ENCODE assay signal across 17 cellular contexts in genomic region chr13:41985788-41986508, GRCh38. TPM values are rescaled to one million over a fixed set of nuclear protein-coding genes. Genes with fewer than 3 reads are reported as not detected.
A peak's percentile ranks its signal among the peaks of the same experiment; 100 is the strongest.
DNase-seq lines count a peak whose midpoint lies in the region; ATAC-seq, FAIRE-seq and TF ChIP-seq lines count a peak whose summit lies in the region.
"Had no signal": no experiment of that assay in that cellular context is flagged by ENCODE, and none has a peak within 500 bp of the region (broad histone marks: within the 10 kb centered on the region; RNA-seq: fewer than 3 reads in every experiment).

No MANE protein-coding gene starts in this region.

- no peak for TF ChIP-seq CTCF in SK-N-SH (IDR thresholded peaks at IDR 0.05)
- TF ChIP-seq CTCF in fibroblast of villous mesenchyme (IDR thresholded peaks at IDR 0.05; ENCODE audit: insufficient read depth, low read depth, low read length): no peak
- no peak for TF ChIP-seq CTCF in pancreas (IDR thresholded peaks at IDR 0.05)
- TF ChIP-seq CTCF in GM23338 (conservative IDR thresholded peaks at IDR 0.05; ENCODE audit: low read depth in 2 of 2): no peak

- peak overlapping the region; percentile 4 for H3K4me2 ChIP-seq in GM23248 (ENCODE audit: unreplicated experiment)
- peak overlapping the region; percentile 28; the same call in 1 of the 2 replicates for H3K4me2 ChIP-seq in SK-N-SH
- no peak overlapping the region for H3K4me2 ChIP-seq in GM23338

- ATAC-seq in pancreas (no peak), GM23338 (no peak)
- ATAC-seq: natural killer cell treated with Interleukin-12 subunit alpha and Interleukin-12 subunit beta and Interleukin-15 and Interleukin-18, amount 100 ng/mL, for 72 hours; right cardiac atrium; stimulated activated naive CD8-positive, alpha-beta T cell treated with anti-CD3 and anti-CD28 coated beads, Interleukin-15, Interleukin-2, amounts not matched to agents 100 U/mL and 50 U/mL, for 24 hours had no signal

- no peaks in the 10 kb centered on the region for H3K36me3 ChIP-seq in GM23248 (ENCODE audit: low read depth)
- H3K36me3 ChIP-seq in SK-N-SH (replicated peaks in 1 of 2; ENCODE audit: control insufficient read depth in 1 of 2, insufficient read depth in 2 of 2, low read length in 1 of 2): no peaks in the 10 kb centered on the region
- no peaks in the 10 kb centered on the region for H3K36me3 ChIP-seq in pancreas
- H3K36me3 ChIP-seq in GM23338 (ENCODE audit: insufficient read depth): no peaks in the 10 kb centered on the region
- H3K36me3 ChIP-seq: cardiac muscle cell, uterus had no signal

- H3K9ac ChIP-seq in GM23248: no peak overlapping the region
- H3K9ac ChIP-seq in SK-N-SH: no peak overlapping the region

- H3K4me3 Mint-ChIP-seq in GM23338: no peak overlapping the region
- H3K4me3 Mint-ChIP-seq: activated CD4-positive, alpha-beta memory T cell treated with anti-CD3 and anti-CD28 coated beads for 36 hours; CD4-positive, alpha-beta T cell; natural killer cell treated with Interleukin-12 subunit alpha and Interleukin-12 subunit beta and Interleukin-15 and Interleukin-18, amount 100 ng/mL, for 72 hours had no signal

- POLR2A ChIA-PET in SK-N-SH (lab: Yijun Ruan, JAX): no interaction called here

- DNase-seq in AG08396 (ENCODE audit: low spot score) (peak; percentile 19), GM23248 (peak; percentile 46), SK-N-SH (peak; percentile 31), fibroblast of villous mesenchyme (ENCODE audit: low read depth) (peak; percentile 91), pancreas (no peak), GM23338 (ENCODE audit: low spot score) (no peak), DMS114 treated with DMSO at 0.1 percent for 48 hours (lab: John Stamatoyannopoulos, UW; ENCODE audit: unreplicated experiment) (no peak)
- DNase-seq in activated CD4-positive, alpha-beta T cell treated with anti-CD3 and anti-CD28 coated beads for 4 hours: no peak
- DNase-seq: activated CD4-positive, alpha-beta memory T cell treated with anti-CD3 and anti-CD28 coated beads for 36 hours; CD4-positive, alpha-beta T cell; NCI-H446; right cardiac atrium; stimulated activated naive CD8-positive, alpha-beta T cell treated with anti-CD3 and anti-CD28 coated beads, Interleukin-15, Interleukin-2, amounts not matched to agents 100 U/mL and 50 U/mL, for 24 hours; T-helper 9 cell; uterus had no signal

- H3K9me3 ChIP-seq in GM23248 (ENCODE audit: low read depth) (no peaks in the 10 kb centered on the region), SK-N-SH (no peaks in the 10 kb centered on the region), pancreas (no peaks in the 10 kb centered on the region)
- H3K9me3 ChIP-seq: uterus had no signal

- CTCF ChIA-PET in SK-N-SH (lab: Yijun Ruan, JAX): no interaction called here

- H3K4me1 ChIP-seq in GM23248 (ENCODE audit: insufficient read depth) (peaks cover 11% of the 10 kb centered on the region), SK-N-SH (ENCODE audit: control insufficient read depth in 1 of 2, insufficient read depth in 2 of 2, low read depth in 1 of 2, low read length in 1 of 2) (peaks cover 6 to 10% of the 10 kb centered on the region in 2 experiments; a peak in 2 of 4 replicates), pancreas (peaks cover 0 to 3% (median 0%) of the 10 kb centered on the region in 3 donors), GM23338 (ENCODE audit: insufficient read depth) (no peaks in the 10 kb centered on the region)
- H3K4me1 ChIP-seq: uterus had no signal

- H3K36me3 Mint-ChIP-seq in GM23338 (ENCODE audit: low read depth): no peaks in the 10 kb centered on the region
- H3K36me3 Mint-ChIP-seq: activated CD4-positive, alpha-beta memory T cell treated with anti-CD3 and anti-CD28 coated beads for 36 hours; natural killer cell treated with Interleukin-12 subunit alpha and Interleukin-12 subunit beta and Interleukin-15 and Interleukin-18, amount 100 ng/mL, for 72 hours had no signal

- no peaks in the 10 kb centered on the region for H4K20me1 ChIP-seq in GM23248 (ENCODE audit: insufficient read depth)
- no peaks in the 10 kb centered on the region for H4K20me1 ChIP-seq in SK-N-SH (ENCODE audit: insufficient read depth)
- H4K20me1 ChIP-seq in GM23338 (replicated peaks; ENCODE audit: insufficient read depth): no peaks in the 10 kb centered on the region

- WGBS in GM23248 (ENCODE audit: low coverage in 1 of 2, low lambda C conversion rate in 2 of 2, missing lambda C conversion rate in 2 of 2), 2 experiments: 68 to 69% methylated on average over 2 of the region's 2 CpGs
- WGBS in SK-N-SH (ENCODE audit: low lambda C conversion rate): 32% methylated on average over 2 of the region's 2 CpGs
- WGBS in pancreas, 2 donors: 79 to 88% methylated on average over 2 of the region's 2 CpGs

- no peaks in the 10 kb centered on the region for H3K27me3 ChIP-seq in GM23248 (replicated peaks; ENCODE audit: insufficient read depth)
- H3K27me3 ChIP-seq in SK-N-SH (ENCODE audit: insufficient read depth): no peaks in the 10 kb centered on the region
- no peaks in the 10 kb centered on the region for H3K27me3 ChIP-seq in pancreas
- no peaks in the 10 kb centered on the region for H3K27me3 ChIP-seq in GM23338 (ENCODE audit: insufficient read depth)
- H3K27me3 ChIP-seq: cardiac muscle cell, uterus had no signal

- in situ Hi-C loops in GM23248 (cut with MboI): no loop called here

- no peak overlapping the region for H2AFZ ChIP-seq in GM23248
- no peak overlapping the region for H2AFZ ChIP-seq in SK-N-SH (ENCODE audit: low read depth)
- no peak overlapping the region for H2AFZ ChIP-seq in GM23338

- peaks cover 5% of the 10 kb centered on the region for H3K4me1 Mint-ChIP-seq in GM23338

- FAIRE-seq in pancreas (lab: Jason Lieb, UNC): no peak

- TF ChIP-seq RAD21 in SK-N-SH (IDR thresholded peaks at IDR 0.05; ENCODE audit: low read length): no peak

- H3K9me3 Mint-ChIP-seq in GM23338: no peaks in the 10 kb centered on the region
- H3K9me3 Mint-ChIP-seq: activated CD4-positive, alpha-beta memory T cell treated with anti-CD3 and anti-CD28 coated beads for 36 hours; CD4-positive, alpha-beta T cell; natural killer cell treated with Interleukin-12 subunit alpha and Interleukin-12 subunit beta and Interleukin-15 and Interleukin-18, amount 100 ng/mL, for 72 hours had no signal

- H3F3A ChIP-seq in GM23248 (ENCODE audit: insufficient read depth) (peaks cover 17% of the 10 kb centered on the region), SK-N-SH (replicated peaks; ENCODE audit: insufficient read depth) (peaks cover 13% of the 10 kb centered on the region), GM23338 (replicated peaks; ENCODE audit: low read depth) (no peaks in the 10 kb centered on the region)

- intact Hi-C loops in pancreas (cut with DNase I): no loop called here

- H3K27ac Mint-ChIP-seq in GM23338: no peak overlapping the region
- H3K27ac Mint-ChIP-seq: activated CD4-positive, alpha-beta memory T cell treated with anti-CD3 and anti-CD28 coated beads for 36 hours; CD4-positive, alpha-beta T cell; natural killer cell treated with Interleukin-12 subunit alpha and Interleukin-12 subunit beta and Interleukin-15 and Interleukin-18, amount 100 ng/mL, for 72 hours had no signal

- H3K27me3 Mint-ChIP-seq in GM23338 (ENCODE audit: insufficient read depth, low read depth, poor library complexity): peaks cover 1% of the 10 kb centered on the region

- H3K4me3 ChIP-seq in GM23248 (no peak overlapping the region), SK-N-SH (ENCODE audit: low read depth in 2 of 2, low read length in 1 of 2) (no peak overlapping the region), fibroblast of villous mesenchyme (ENCODE audit: low read depth, low read length) (no peak overlapping the region), pancreas (no peak overlapping the region), GM23338 (no peak overlapping the region)
- H3K4me3 ChIP-seq: cardiac muscle cell, uterus had no signal

- H3K27ac ChIP-seq in GM23248 (no peak overlapping the region), SK-N-SH (ENCODE audit: low read depth in 2 of 2, low read length in 1 of 2) (peak overlapping the region in 1 of 2 experiments; percentile 58; a peak in 2 of 4 replicates), pancreas (no peak overlapping the region), GM23338 (ENCODE audit: low read depth) (no peak overlapping the region)
- H3K27ac ChIP-seq: cardiac muscle cell, uterus had no signal

- H3K79me2 ChIP-seq in GM23248 (ENCODE audit: insufficient read depth): no peaks in the 10 kb centered on the region
- no peaks in the 10 kb centered on the region for H3K79me2 ChIP-seq in SK-N-SH (ENCODE audit: insufficient read depth)
- no peaks in the 10 kb centered on the region for H3K79me2 ChIP-seq in GM23338 (replicated peaks; ENCODE audit: insufficient read depth)

- peak; percentile 77 to 91 for TF ChIP-seq EP300 in SK-N-SH (IDR thresholded peaks at IDR 0.05; ENCODE audit: borderline replicate concordance in 1 of 2, low read depth in 1 of 2, low read length in 1 of 2)

- no peaks in the 10 kb centered on the region for H3K9me2 ChIP-seq in GM23248 (ENCODE audit: insufficient read depth)
- H3K9me2 ChIP-seq in SK-N-SH: no peaks in the 10 kb centered on the region
- H3K9me2 ChIP-seq in GM23338 (ENCODE audit: insufficient read depth): peaks cover 10% of the 10 kb centered on the region

TF ChIP-seq in SK-N-SH, 30 proteins besides CTCF, POLR2A, EP300 and RAD21 (continues in another document):
- TF ChIP-seq SIN3A (IDR thresholded peaks at IDR 0.05; ENCODE audit: borderline replicate concordance, low read depth, low read length) (peak; percentile 69; the same call in 1 of the 2 replicates), MEF2A (IDR thresholded peaks at IDR 0.05; ENCODE audit: borderline replicate concordance, low read depth) (peak; percentile 79), RXRA (IDR thresholded peaks at IDR 0.05; ENCODE audit: borderline replicate concordance, low read depth) (peak; percentile 98), GATA2 (CRISPR knock-in tag; IDR thresholded peaks at IDR 0.05) (peak; percentile 53; the same call in 1 of the 2 replicates)

RNA-seq across cellular contexts. Expression of gene VWA8, which starts 25.0 kb away (rescaled TPM):
- total RNA-seq in GM23248 (2014; rRNA removed; shearing (Covaris generic)): 10.1 and 35.5 TPM in 2 replicates
- polyA plus RNA-seq in GM23248 (2016; fragmentation: Nextera tagmentation; extraction: Ambion mirVana): 3.6 and 3.9 TPM in 2 replicates
- polyA plus RNA-seq in SK-N-SH (2012; rRNA removed): 5.5 and 6.3 TPM in 2 replicates
- 7.0 and 7.3 TPM in 2 replicates for polyA plus RNA-seq in SK-N-SH (2012; cell fraction: cytosol; rRNA removed)
- polyA plus RNA-seq in SK-N-SH (2012; cell fraction: nucleus; rRNA removed): 4.5 and 8.9 TPM in 2 replicates
- 20.9 and 33.2 TPM in 2 replicates for total RNA-seq in fibroblast of villous mesenchyme
- 10 to 100 TPM in 4 of 6 donors, 1 to 10 TPM in 2; 7.8 to 15.8 (median 10.3) TPM for total RNA-seq in pancreas
- polyA plus RNA-seq in pancreas: 1 to 10 TPM; 3.3 to 4.5 TPM
- 24.6 and 32.5 TPM in 2 replicates for total RNA-seq in GM23338 (2014; rRNA removed; shearing (Covaris generic))
- 4.7 and 6.3 TPM in 2 replicates for polyA plus RNA-seq in GM23338 (2016; fragmentation: Nextera tagmentation; extraction: Ambion mirVana)

Comparison
In these comparisons a context has a peak if more than half of its experiments do, and no peak if none do; other contexts are left out.
1. DNase-seq: peak in AG08396 (single experiment), GM23248 (single experiment), SK-N-SH (single experiment) and fibroblast of villous mesenchyme (single experiment); none in pancreas (0 of 6), activated CD4-positive, alpha-beta T cell treated with anti-CD3 and anti-CD28 coated beads for 4 hours (0 of 2), GM23338 (single experiment) and DMS114 treated with DMSO at 0.1 percent for 48 hours (single experiment).